Comparison of ENCODE assay signal across 13 cellular contexts in genomic region chr5:78805-79149, GRCh38. TPM values are rescaled to one million over a fixed set of nuclear protein-coding genes. Genes with fewer than 3 reads are reported as not detected.
DNase-seq lines count a peak whose midpoint lies in the region; ATAC-seq and TF ChIP-seq lines count a peak whose summit lies in the region.
"Had no signal": no experiment of that assay in that cellular context is flagged by ENCODE, and none has a peak within 500 bp of the region (broad histone marks: within the 10 kb centered on the region; RNA-seq: fewer than 3 reads in every experiment).

No MANE protein-coding gene starts in this region.

- no peak overlapping the region for H3K18ac ChIP-seq in mesenchymal stem cell (ENCODE audit: low read depth in 1 of 2, low read length in 2 of 2)

- no peak overlapping the region for H2BK15ac ChIP-seq in mesenchymal stem cell (ENCODE audit: low read depth, poor library complexity, severe bottlenecking)

- no peaks in the 10 kb centered on the region for H3K36me3 ChIP-seq in Loucy (ENCODE audit: insufficient read depth, low read length)
- H3K36me3 ChIP-seq in SU-DHL-6 (ENCODE audit: low read length) = no peaks in the 10 kb centered on the region
- no peaks in the 10 kb centered on the region for H3K36me3 ChIP-seq in mesenchymal stem cell (ENCODE audit: control insufficient read depth in 1 of 2, insufficient read depth in 2 of 2, low read depth in 1 of 2, low read length in 2 of 2)
- H3K36me3 ChIP-seq: BE2C had no signal

- peaks cover 22% of the 10 kb centered on the region for H3K27me3 Mint-ChIP-seq in activated T-cell treated with anti-CD3 and anti-CD28 coated beads, Interleukin-2, amount 50 U/mL, for 24 hours

- no peak overlapping the region for H3K27ac Mint-ChIP-seq in activated T-cell treated with anti-CD3 and anti-CD28 coated beads, Interleukin-2, amount 50 U/mL, for 24 hours

- no peaks in the 10 kb centered on the region for H3F3A ChIP-seq in Loucy (ENCODE audit: low read depth)
- H3F3A ChIP-seq in SU-DHL-6 (ENCODE audit: insufficient read depth) = no peaks in the 10 kb centered on the region

- no peaks in the 10 kb centered on the region for H3K4me1 Mint-ChIP-seq in activated T-cell treated with anti-CD3 and anti-CD28 coated beads, Interleukin-2, amount 50 U/mL, for 24 hours (ENCODE audit: low read depth)

- TF ChIP-seq CTCF in Loucy (conservative IDR thresholded peaks at IDR 0.05; ENCODE audit: low read length) = no peak
- peak; percentile 7 for TF ChIP-seq CTCF in SU-DHL-6 (IDR thresholded peaks at IDR 0.05; ENCODE audit: insufficient read depth, low read length, poor library complexity, severe bottlenecking)

- no peak overlapping the region for H4K91ac ChIP-seq in mesenchymal stem cell (ENCODE audit: low read length)

- H3K27ac ChIP-seq in SU-DHL-6 (ENCODE audit: low read depth, low read length) = no peak overlapping the region
- no peak overlapping the region for H3K27ac ChIP-seq in mesenchymal stem cell (ENCODE audit: low read length, poor library complexity, severe bottlenecking)
- H3K27ac ChIP-seq: GM23248, SK-N-MC had no signal

- no peak overlapping the region for H3K4me3 Mint-ChIP-seq in activated T-cell treated with anti-CD3 and anti-CD28 coated beads, Interleukin-2, amount 50 U/mL, for 24 hours
- H3K4me3 Mint-ChIP-seq: CD4-positive, alpha-beta memory T cell had no signal

- no CpG with 5 or more reads among the region's 2 CpGs for WGBS in mesenchymal stem cell

- no peaks in the 10 kb centered on the region for H3K79me2 ChIP-seq in Loucy (ENCODE audit: insufficient read depth, low read length)
- no peaks in the 10 kb centered on the region for H3K79me2 ChIP-seq in SU-DHL-6 (ENCODE audit: insufficient read depth, low read length)

- no peak overlapping the region for H2BK12ac ChIP-seq in mesenchymal stem cell (ENCODE audit: low read length in 2 of 2)

- H2BK120ac ChIP-seq in mesenchymal stem cell (ENCODE audit: low read depth, low read length) = no peak overlapping the region

- H3K4me2 ChIP-seq in Loucy (ENCODE audit: low read depth, low read length, poor library complexity, severe bottlenecking) = peak overlapping the region; percentile 10
- H3K4me2 ChIP-seq in SU-DHL-6 (ENCODE audit: low read depth, low read length, poor library complexity, severe bottlenecking) = no peak overlapping the region
- no peak overlapping the region for H3K4me2 ChIP-seq in mesenchymal stem cell (ENCODE audit: low read length, poor library complexity, severe bottlenecking)

- H3K14ac ChIP-seq in mesenchymal stem cell (ENCODE audit: low read length in 2 of 2) = no peak overlapping the region

- no peaks in the 10 kb centered on the region for H3K36me3 Mint-ChIP-seq in activated T-cell treated with anti-CD3 and anti-CD28 coated beads, Interleukin-2, amount 50 U/mL, for 24 hours (ENCODE audit: low read depth)

- H3K4me1 ChIP-seq in Loucy (ENCODE audit: insufficient read depth, low read length, poor library complexity, severe bottlenecking) = peaks cover 21% of the 10 kb centered on the region
- peaks cover 42% of the 10 kb centered on the region for H3K4me1 ChIP-seq in mesenchymal stem cell (ENCODE audit: control insufficient read depth, insufficient read depth, low read depth, low read length)
- H3K4me1 ChIP-seq: BE2C had no signal

- no peak overlapping the region for H3K4me3 ChIP-seq in Loucy (ENCODE audit: low read length, poor library complexity, severe bottlenecking)
- no peak overlapping the region for H3K4me3 ChIP-seq in SU-DHL-6 (ENCODE audit: insufficient read depth, low read length, poor library complexity, severe bottlenecking)
- H3K4me3 ChIP-seq in mesenchymal stem cell (ENCODE audit: insufficient read depth in 1 of 2, low read depth in 1 of 2, low read length in 2 of 2) = no peak overlapping the region
- H3K4me3 ChIP-seq: GM12878, GM23248, SK-N-MC had no signal

- H3K9me2 ChIP-seq in Loucy (replicated peaks; ENCODE audit: low read depth, low read length) = no peaks in the 10 kb centered on the region
- no peaks in the 10 kb centered on the region for H3K9me2 ChIP-seq in SU-DHL-6 (replicated peaks; ENCODE audit: insufficient read depth, low read length)

- H4K20me1 ChIP-seq in Loucy (ENCODE audit: insufficient read depth, low read length, poor library complexity, severe bottlenecking) (no peaks in the 10 kb centered on the region), SU-DHL-6 (ENCODE audit: low read depth, low read length) (no peaks in the 10 kb centered on the region)

- peak overlapping the region; percentile 31 for H2AK5ac ChIP-seq in mesenchymal stem cell (ENCODE audit: low read length, severe bottlenecking)

- ATAC-seq in left lobe of liver = no peak

- no peaks in the 10 kb centered on the region for H3K9me3 Mint-ChIP-seq in activated T-cell treated with anti-CD3 and anti-CD28 coated beads, Interleukin-2, amount 50 U/mL, for 24 hours

- H2AFZ ChIP-seq in Loucy (ENCODE audit: low read length) (no peak overlapping the region), SU-DHL-6 (ENCODE audit: low read depth, low read length, severe bottlenecking) (no peak overlapping the region), mesenchymal stem cell (ENCODE audit: low read depth, low read length) (no peak overlapping the region)
- H2AFZ ChIP-seq: GM23248 had no signal

- no peak overlapping the region for H4K8ac ChIP-seq in mesenchymal stem cell (ENCODE audit: low read length)

- no peaks in the 10 kb centered on the region for H3K79me1 ChIP-seq in mesenchymal stem cell (replicated peaks; ENCODE audit: low read length, poor library complexity, severe bottlenecking)

- H3K9me3 ChIP-seq in Loucy (ENCODE audit: insufficient read depth, low read depth, low read length) = no peaks in the 10 kb centered on the region
- H3K9me3 ChIP-seq in SU-DHL-6 (ENCODE audit: insufficient read depth, low read length) = no peaks in the 10 kb centered on the region
- no peaks in the 10 kb centered on the region for H3K9me3 ChIP-seq in mesenchymal stem cell (ENCODE audit: control insufficient read depth, low read length)
- H3K9me3 ChIP-seq: BE2C had no signal

- no peak overlapping the region for H2BK5ac ChIP-seq in mesenchymal stem cell (ENCODE audit: low read depth, low read length, poor library complexity, severe bottlenecking)

- H3K4ac ChIP-seq in mesenchymal stem cell (ENCODE audit: low read depth in 1 of 2, low read length in 2 of 2) = no peak overlapping the region

- no peak overlapping the region for H3K23ac ChIP-seq in mesenchymal stem cell (ENCODE audit: low read length in 2 of 2)

- H3K9ac ChIP-seq in Loucy (ENCODE audit: low read depth, low read length, poor library complexity, severe bottlenecking) (peak overlapping the region; percentile 28), SU-DHL-6 (ENCODE audit: low read length) (no peak overlapping the region), mesenchymal stem cell (ENCODE audit: low read length) (no peak overlapping the region)
- H3K9ac ChIP-seq: GM23248 had no signal

- H3K27me3 ChIP-seq in Loucy (ENCODE audit: insufficient read depth, low read length, poor library complexity, severe bottlenecking) = no peaks in the 10 kb centered on the region
- H3K27me3 ChIP-seq in SU-DHL-6 (ENCODE audit: low read length) = no peaks in the 10 kb centered on the region
- peaks cover 29 to 86% of the 10 kb centered on the region in 2 experiments for H3K27me3 ChIP-seq in mesenchymal stem cell (ENCODE audit: control insufficient read depth in 1 of 2, insufficient read depth in 1 of 2, low read length in 2 of 2)

- no peak for DNase-seq in mesenchymal stem cell
- DNase-seq in left lobe of liver (ENCODE audit: low spot score) = no peak
- DNase-seq in AG20443 (ENCODE audit: low spot score) = no peak
- DNase-seq in activated T-cell treated with anti-CD3 and anti-CD28 coated beads, Interleukin-2, amount 50 U/mL, for 24 hours = no peak
- no peak for DNase-seq in NCI-H1092 (lab: John Stamatoyannopoulos, UW)
- DNase-seq: NCI-H1417 treated with DMSO at 0.1 percent for 48 hours had no signal

RNA-seq across cellular contexts. Expression of gene PLEKHG4B, which starts 13.2 kb away (rescaled TPM):
- 0.25 TPM for polyA plus RNA-seq in mesenchymal stem cell (2013, experiment 1 of 2)
- polyA plus RNA-seq in mesenchymal stem cell (2013, experiment 2 of 2) = 0.14 TPM
- 0.25 TPM for total RNA-seq in left lobe of liver
- total RNA-seq: CD4-positive, alpha-beta memory T cell; GM23248 had no signal
- polyA plus RNA-seq: CD4-positive, alpha-beta memory T cell; GM23248 had no signal
